Comparison of ENCODE assay signal across 9 cellular contexts in the genomic region with DNA sequence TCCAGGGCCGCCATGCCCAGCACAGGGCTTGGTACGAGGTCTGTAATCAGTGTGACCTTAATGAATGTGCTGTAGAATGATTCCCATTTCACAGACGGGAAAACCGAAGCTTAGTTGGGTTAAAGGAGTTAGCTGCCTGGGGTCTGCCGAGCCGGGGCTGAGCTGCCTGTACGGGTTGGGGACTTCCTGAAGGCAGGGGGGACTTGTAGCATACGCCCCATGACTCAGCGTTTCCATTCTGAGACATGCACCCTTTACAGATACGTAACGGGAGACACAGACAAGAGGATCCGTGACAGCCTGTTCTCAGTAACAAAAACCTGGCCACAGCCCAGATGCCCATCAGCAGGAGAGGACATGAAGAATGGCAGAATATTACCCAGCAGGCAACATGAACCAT. TPM values are rescaled to one million over a fixed set of nuclear protein-coding genes. Genes with fewer than 3 reads are reported as not detected.
DNase-seq lines count a peak whose midpoint lies in the region; ATAC-seq, FAIRE-seq and TF ChIP-seq lines count a peak whose summit lies in the region.
"Not testable (repeated sequence)": the region's sequence is repeated elsewhere in the genome, so short reads cannot be mapped to it uniquely, and the experiment has no call there.
"Had no signal": no experiment of that assay in that cellular context is flagged by ENCODE, and none has a peak within 500 bp of the region (broad histone marks: within the 10 kb centered on the region; RNA-seq: fewer than 3 reads in every experiment).

No MANE protein-coding gene starts in this region.

- peak overlapping the region; percentile 0 for H3K4me3 Mint-ChIP-seq in activated CD8-positive, alpha-beta T cell treated with anti-CD3 and anti-CD28 coated beads for 36 hours
- H3K4me3 Mint-ChIP-seq in activated naive CD8-positive, alpha-beta T cell: peak overlapping the region; percentile 68

- H3K36me3 ChIP-seq in skeletal muscle tissue (ENCODE audit: control insufficient read depth in 3 of 3, insufficient read depth in 3 of 3, low read length in 3 of 3): not testable (repeated sequence)

- H3K9me3 Mint-ChIP-seq in activated CD8-positive, alpha-beta T cell treated with anti-CD3 and anti-CD28 coated beads for 36 hours; activated naive CD8-positive, alpha-beta T cell (ENCODE audit: low read depth): not testable (repeated sequence)

- H3K4me1 ChIP-seq in skeletal muscle tissue (ENCODE audit: control insufficient read depth in 3 of 3, insufficient read depth in 3 of 3, low read length in 3 of 3): peaks cover 18 to 53% (median 46%) of the 10 kb centered on the region in 3 donors

- not testable (repeated sequence) for TF ChIP-seq CTCF in RWPE1 (conservative IDR thresholded peaks at IDR 0.05; ENCODE audit: low read depth); activated CD8-positive, alpha-beta T cell treated with anti-CD3 and anti-CD28 coated beads for 36 hours (IDR thresholded peaks at IDR 0.05)

- peak overlapping the region in 2 of 3 donors; percentile 53 to 68 for H3K9ac ChIP-seq in skeletal muscle tissue (ENCODE audit: low read depth in 1 of 3, low read length in 3 of 3)

- CTCF ChIA-PET in RWPE1 (lab: Yijun Ruan, JAX); activated CD8-positive, alpha-beta T cell treated with anti-CD3 and anti-CD28 coated beads for 36 hours (lab: Charles Lee): not testable (repeated sequence)

- not testable (repeated sequence) for H3K36me3 Mint-ChIP-seq in activated CD8-positive, alpha-beta T cell treated with anti-CD3 and anti-CD28 coated beads for 36 hours (ENCODE audit: low read depth); activated naive CD8-positive, alpha-beta T cell

- peak; percentile 62 for ATAC-seq in HG03354 (IDR thresholded peaks at IDR 0.05; ENCODE audit: poor library complexity, severe bottlenecking, unreplicated experiment)
- ATAC-seq in activated CD8-positive, alpha-beta T cell treated with anti-CD3 and anti-CD28 coated beads for 36 hours: peak; percentile 91

- peaks cover 35% of the 10 kb centered on the region for H3K4me1 Mint-ChIP-seq in activated CD8-positive, alpha-beta T cell treated with anti-CD3 and anti-CD28 coated beads for 36 hours (ENCODE audit: low read depth)
- peaks cover 31% of the 10 kb centered on the region for H3K4me1 Mint-ChIP-seq in activated naive CD8-positive, alpha-beta T cell (ENCODE audit: low read depth)

- not testable (repeated sequence) for H3K27me3 Mint-ChIP-seq in activated CD8-positive, alpha-beta T cell treated with anti-CD3 and anti-CD28 coated beads for 36 hours; activated naive CD8-positive, alpha-beta T cell

- peak overlapping the region; percentile 74 for H3K27ac Mint-ChIP-seq in activated CD8-positive, alpha-beta T cell treated with anti-CD3 and anti-CD28 coated beads for 36 hours
- H3K27ac Mint-ChIP-seq in activated naive CD8-positive, alpha-beta T cell: peak overlapping the region; percentile 90

- H3K27ac ChIP-seq in RWPE1: peak overlapping the region; percentile 9; the same call in 1 of the 2 replicates
- peak overlapping the region; percentile 98 for H3K27ac ChIP-seq in skeletal muscle tissue (ENCODE audit: low read depth, low read length)
- H3K27ac ChIP-seq in substantia nigra (ENCODE audit: low read depth, low read length, poor library complexity, severe bottlenecking): peak overlapping the region; percentile 35

- TF ChIP-seq POLR2A in GM12892 (IDR thresholded peaks at IDR 0.05; ENCODE audit: low read depth, low read length): not testable (repeated sequence)

- FAIRE-seq in GM12892 (lab: Jason Lieb, UNC): not testable (repeated sequence)

- DNase-seq in GM12892 (ENCODE audit: insufficient read length) (peak; percentile 48), fibroblast of the conjunctiva (ENCODE audit: low read depth) (peak; percentile 4), substantia nigra (lab: John Stamatoyannopoulos, UW) (peak in 3 of 49 donors; percentile 10 to 34 (median 11))
- DNase-seq in RWPE1 (ENCODE audit: low spot score): not testable (repeated sequence)
- peak; percentile 92 for DNase-seq in activated CD8-positive, alpha-beta T cell treated with anti-CD3 and anti-CD28 coated beads for 36 hours

- not testable (repeated sequence) for H3K4me3 ChIP-seq in skeletal muscle tissue (ENCODE audit: low read length in 3 of 3)

- H3K9me3 ChIP-seq in skeletal muscle tissue (ENCODE audit: control insufficient read depth in 3 of 3, low read length in 3 of 3): not testable (repeated sequence)

- H3K27me3 ChIP-seq in skeletal muscle tissue (ENCODE audit: control insufficient read depth in 3 of 3, insufficient read depth in 3 of 3, low read length in 3 of 3): not testable (repeated sequence)

- POLR2A ChIA-PET in RWPE1 (lab: Yijun Ruan, JAX; ENCODE audit: low non-redundant PET): not testable (repeated sequence)
- POLR2A ChIA-PET in activated CD8-positive, alpha-beta T cell treated with anti-CD3 and anti-CD28 coated beads for 36 hours (lab: Charles Lee): interaction anchor here (0.6 to 0.7 kb wide), 2 partner anchors 141 to 153 kb away, joined by 3 read pairs; no protein-coding TSS in a partner anchor

- intact Hi-C loops in activated CD8-positive, alpha-beta T cell treated with anti-CD3 and anti-CD28 coated beads for 36 hours (cut with micrococcal nuclease): not testable (repeated sequence)

RNA-seq across cellular contexts. Expression of gene PVRIG, which starts 23.6 kb away (rescaled TPM):
- polyA plus RNA-seq in GM12892 (2012; ENCODE audit: missing spikeins): 3.9 TPM
- total RNA-seq in activated CD8-positive, alpha-beta T cell treated with anti-CD3 and anti-CD28 coated beads for 36 hours: 10 to 100 TPM; 29.8 to 30.2 TPM
- not detected for total RNA-seq in skeletal muscle tissue
- total RNA-seq: osteoblast had no signal

Comparison
In these comparisons a context has a peak if more than half of its experiments do, and no peak if none do; other contexts are left out.
1. H3K27ac ChIP-seq: peak in every context shown above with its lines; median percentile 98 in skeletal muscle tissue; 35 in substantia nigra; 9 in RWPE1.
2. RNA of gene PVRIG, which starts 23.6 kb away (total RNA-seq): 29.8 to 30.2 TPM in activated CD8-positive, alpha-beta T cell treated with anti-CD3 and anti-CD28 coated beads for 36 hours; not detected in skeletal muscle tissue (single experiment); every median in the first group is over 10 times any median in the second.